ENCODE assay signal across 1 cellular context in genomic region chr4:32192363-32192762, GRCh38.
TF ChIP-seq lines count a peak whose summit lies in the region.

No MANE protein-coding gene starts in this region.

TF ChIP-seq in K562, 482 proteins besides CTCF, POLR2A, EP300 and RAD21 (continued from another document and continues in another):
- TF ChIP-seq ZNF280B (CRISPR knock-in tag; IDR thresholded peaks at IDR 0.05) (no peak), KAT2B (IDR thresholded peaks at IDR 0.05; ENCODE audit: low read depth, low read length) (no peak), ETV5 (CRISPR knock-in tag; IDR thresholded peaks at IDR 0.05; ENCODE audit: low read depth) (no peak), ARID3B (CRISPR knock-in tag; IDR thresholded peaks at IDR 0.05; ENCODE audit: borderline replicate concordance) (no peak), OTX1 (CRISPR knock-in tag; IDR thresholded peaks at IDR 0.05) (no peak), SMARCE1 (IDR thresholded peaks at IDR 0.05) (peak; percentile 64; the same call in 1 of the 2 replicates), ZNF12 (CRISPR knock-in tag; IDR thresholded peaks at IDR 0.05) (no peak), KHSRP (IDR thresholded peaks at IDR 0.05) (no peak), DPF2 (IDR thresholded peaks at IDR 0.05) (peak; percentile 76), ZNF696 (CRISPR knock-in tag; conservative IDR thresholded peaks at IDR 0.05) (no peak), MCM2 (IDR thresholded peaks at IDR 0.05; ENCODE audit: low read depth) (no peak), LEF1 (IDR thresholded peaks at IDR 0.05) (0 out of 2 replicates have a peak, but pooled peaks have one; percentile 48), TSHZ1 (CRISPR knock-in tag; IDR thresholded peaks at IDR 0.05) (no peak), CEBPG (CRISPR knock-in tag; IDR thresholded peaks at IDR 0.05) (no peak), CEBPG (tag; conservative IDR thresholded peaks at IDR 0.05 in 1 of 2, IDR thresholded peaks at IDR 0.05 in 1 of 2) (no peak), KDM1A (IDR thresholded peaks at IDR 0.05) (0 out of 4 replicates have a peak, but pooled peaks of 1 of the 2 experiments have one; percentile 6), SAP30 (IDR thresholded peaks at IDR 0.05; ENCODE audit: borderline replicate concordance, insufficient read depth, low read depth, low read length, poor library complexity, severe bottlenecking) (no peak), ZBTB2 (IDR thresholded peaks at IDR 0.05) (0 out of 2 replicates have a peak, but pooled peaks have one; percentile 54), TEAD1 (CRISPR knock-in tag; IDR thresholded peaks at IDR 0.05) (no peak), MECOM (CRISPR knock-in tag; IDR thresholded peaks at IDR 0.05) (no peak), CC2D1A (IDR thresholded peaks at IDR 0.05) (0 out of 2 replicates have a peak, but pooled peaks have one; percentile 18), ARID3A (IDR thresholded peaks at IDR 0.05; ENCODE audit: borderline replicate concordance, low read depth, low read length) (no peak; the same call in 1 of the 2 replicates), BHLHE40 (IDR thresholded peaks at IDR 0.05; ENCODE audit: low read length) (no peak), PATZ1 (CRISPR knock-in tag; IDR thresholded peaks at IDR 0.05; ENCODE audit: borderline replicate concordance) (no peak), RCOR1 (IDR thresholded peaks at IDR 0.05; ENCODE audit: borderline replicate concordance in 1 of 2, low read depth in 2 of 2, low read length in 2 of 2) (peak in 1 of 2 experiments; percentile 8; a peak in 1 of 4 replicates), PML (IDR thresholded peaks at IDR 0.05; ENCODE audit: low read length) (0 out of 2 replicates have a peak, but pooled peaks have one; percentile 23), RBM25 (IDR thresholded peaks at IDR 0.05; ENCODE audit: low read depth, low read length, severe bottlenecking) (no peak), USF1 (CRISPR knock-in tag; IDR thresholded peaks at IDR 0.05) (no peak), DIDO1 (tag; IDR thresholded peaks at IDR 0.05; ENCODE audit: low read depth) (no peak), HDAC2 (IDR thresholded peaks at IDR 0.05) (0 out of 2 replicates have a peak, but pooled peaks have one; percentile 36), ZNF174 (CRISPR knock-in tag; IDR thresholded peaks at IDR 0.05) (no peak), PKNOX1 (IDR thresholded peaks at IDR 0.05) (no peak), SMARCA5 (IDR thresholded peaks at IDR 0.05) (0 out of 2 replicates have a peak, but pooled peaks have one; percentile 21), NR0B1 (IDR thresholded peaks at IDR 0.05; ENCODE audit: partially characterized antibody) (no peak), CBFA2T2 (conservative IDR thresholded peaks at IDR 0.05) (no peak; the same call in 1 of the 2 replicates), FOXP1 (CRISPR knock-in tag; IDR thresholded peaks at IDR 0.05) (no peak), ZNF766 (CRISPR knock-in tag; conservative IDR thresholded peaks at IDR 0.05) (no peak), TAL1 (IDR thresholded peaks at IDR 0.05) (peak; percentile 38), BRD9 (IDR thresholded peaks at IDR 0.05; ENCODE audit: low read depth, partially characterized antibody) (peak; percentile 43), ZEB2 (IDR thresholded peaks at IDR 0.05) (no peak), PHF20 (IDR thresholded peaks at IDR 0.05; ENCODE audit: partially characterized antibody) (no peak), SAFB2 (IDR thresholded peaks at IDR 0.05; ENCODE audit: borderline replicate concordance, low read depth, low read length, severe bottlenecking) (no peak), FOXA3 (CRISPR knock-in tag; conservative IDR thresholded peaks at IDR 0.05 in 1 of 2, IDR thresholded peaks at IDR 0.05 in 1 of 2) (no peak), HDAC1 (IDR thresholded peaks at IDR 0.05) (peak in 1 of 2 experiments; percentile 54; a peak in 2 of 4 replicates), GATAD2B (IDR thresholded peaks at IDR 0.05; ENCODE audit: borderline replicate concordance) (no peak; the same call in 1 of the 2 replicates), LCOR (CRISPR knock-in tag; IDR thresholded peaks at IDR 0.05) (no peak), EHMT2 (IDR thresholded peaks at IDR 0.05) (0 out of 2 replicates have a peak, but pooled peaks have one; percentile 21), YY1 (IDR thresholded peaks at IDR 0.05; ENCODE audit: borderline replicate concordance in 1 of 3, control insufficient read depth in 1 of 3, extremely low read depth in 1 of 3, insufficient read depth in 3 of 3, insufficient read length in 1 of 3, insufficient replicate concordance in 2 of 3, low read depth in 1 of 3, low read length in 2 of 3) (no peak), ID3 (CRISPR knock-in tag; IDR thresholded peaks at IDR 0.05) (no peak), ID3 (tag; IDR thresholded peaks at IDR 0.05) (peak; percentile 64; the same call in 1 of the 2 replicates), SMARCC2 (IDR thresholded peaks at IDR 0.05; ENCODE audit: low read depth) (0 out of 2 replicates have a peak, but pooled peaks have one; percentile 50), HDAC3 (IDR thresholded peaks at IDR 0.05; ENCODE audit: borderline replicate concordance, partially characterized antibody) (no peak), TCF3 (CRISPR knock-in tag; IDR thresholded peaks at IDR 0.05) (peak; percentile 57)
